ENCODE assay signal across 8 cellular contexts in genomic region chr6:89122625-89123024, GRCh38. TPM values are rescaled to one million over a fixed set of nuclear protein-coding genes. Genes with fewer than 3 reads are reported as not detected.
DNase-seq lines count a peak whose midpoint lies in the region; ATAC-seq and TF ChIP-seq lines count a peak whose summit lies in the region.

No MANE protein-coding gene starts in this region.

- no peaks in the 10 kb centered on the region for H3K4me1 ChIP-seq in left lung

- H3K27ac ChIP-seq in brain microvascular endothelial cell (no peak overlapping the region), left lung (no peak overlapping the region)

- no peaks in the 10 kb centered on the region for H3K27me3 ChIP-seq in brain microvascular endothelial cell (replicated peaks)
- H3K27me3 ChIP-seq in left lung, result no peaks in the 10 kb centered on the region
- no peaks in the 10 kb centered on the region for H3K27me3 ChIP-seq in MG63

- in situ Hi-C loops in brain microvascular endothelial cell (cut with HindIII; ENCODE audit: low pct_ligation_motif_present, low sequenced_read_pairs), result no loop called here

- H3K9me3 ChIP-seq in left lung (peaks cover 0 to 3% of the 10 kb centered on the region in 2 donors), MG63 (no peaks in the 10 kb centered on the region)

- no peak overlapping the region for H3K4me3 ChIP-seq in brain microvascular endothelial cell (ENCODE audit: low read depth, low read length)
- no peak overlapping the region for H3K4me3 ChIP-seq in left lung
- H3K4me3 ChIP-seq in MG63, result no peak overlapping the region

- DNase-seq in DMS53 (lab: John Stamatoyannopoulos, UW) (peak; percentile 72), NCI-H345 (lab: John Stamatoyannopoulos, UW) (peak; percentile 31), brain microvascular endothelial cell (no peak), left lung (no peak), MG63 (no peak), ureter (ENCODE audit: low spot score) (no peak)
- DNase-seq in stimulated activated CD4-positive, alpha-beta T cell treated with anti-CD3 and anti-CD28 coated beads, Interleukin-2, amount 100 ng/mL, for 24 hours, result no peak

- peak; percentile 62 for TF ChIP-seq CTCF in brain microvascular endothelial cell (IDR thresholded peaks at IDR 0.05; ENCODE audit: low read depth, low read length, missing control alignments)
- TF ChIP-seq CTCF in left lung (IDR thresholded peaks at IDR 0.05), result peak in 1 of 2 donors; percentile 41

- ATAC-seq in GM21529 (IDR thresholded peaks at IDR 0.05; ENCODE audit: unreplicated experiment) (peak; percentile 59), left lung (peak; percentile 77)

- no peaks in the 10 kb centered on the region for H3K36me3 ChIP-seq in brain microvascular endothelial cell (replicated peaks)
- no peaks in the 10 kb centered on the region for H3K36me3 ChIP-seq in left lung
- no peaks in the 10 kb centered on the region for H3K36me3 ChIP-seq in MG63

- intact Hi-C loops in left lung (cut with DNase I), result no loop called here

RNA-seq across cellular contexts. Expression of gene SRSF12, which starts 4.8 kb away (rescaled TPM):
- total RNA-seq in left lung, result under 1 TPM; 0.63 to 0.76 TPM
- 0.46 TPM in 1 of 2 replicates, not detected in the other for total RNA-seq in MG63 (2014; rRNA removed; shearing (Covaris generic); ENCODE audit: low replicate concordance)
- total RNA-seq in ureter, result 0.57 TPM

RNA-seq across cellular contexts. Expression of gene PM20D2, which starts 23.2 kb away (rescaled TPM):
- total RNA-seq in left lung (10 to 100 TPM in 1 of 2 donors, 1 to 10 TPM in 1; 8.6 to 11.4 TPM), ureter (13.6 TPM)
- 21.6 and 34.5 TPM in 2 replicates for total RNA-seq in MG63 (2014; rRNA removed; shearing (Covaris generic); ENCODE audit: low replicate concordance)

RNA-seq across cellular contexts. Expression of gene PNRC1, which starts 42.1 kb away (rescaled TPM):
- total RNA-seq in left lung (100 to 1,000 TPM; 143 to 153 TPM), ureter (204 TPM)
- total RNA-seq in MG63 (2014; rRNA removed; shearing (Covaris generic); ENCODE audit: low replicate concordance), result 16.6 and 17.0 TPM in 2 replicates

Comparison
In these comparisons a context has a peak if more than half of its experiments do, and no peak if none do; other contexts are left out.
1. DNase-seq: peak in DMS53 (single experiment) and NCI-H345 (single experiment); none in brain microvascular endothelial cell (single experiment), left lung (0 of 2), stimulated activated CD4-positive, alpha-beta T cell treated with anti-CD3 and anti-CD28 coated beads, Interleukin-2, amount 100 ng/mL, for 24 hours (0 of 2), MG63 (single experiment) and ureter (single experiment).